Comparison of ENCODE assay signal across 8 cellular contexts in the genomic region with DNA sequence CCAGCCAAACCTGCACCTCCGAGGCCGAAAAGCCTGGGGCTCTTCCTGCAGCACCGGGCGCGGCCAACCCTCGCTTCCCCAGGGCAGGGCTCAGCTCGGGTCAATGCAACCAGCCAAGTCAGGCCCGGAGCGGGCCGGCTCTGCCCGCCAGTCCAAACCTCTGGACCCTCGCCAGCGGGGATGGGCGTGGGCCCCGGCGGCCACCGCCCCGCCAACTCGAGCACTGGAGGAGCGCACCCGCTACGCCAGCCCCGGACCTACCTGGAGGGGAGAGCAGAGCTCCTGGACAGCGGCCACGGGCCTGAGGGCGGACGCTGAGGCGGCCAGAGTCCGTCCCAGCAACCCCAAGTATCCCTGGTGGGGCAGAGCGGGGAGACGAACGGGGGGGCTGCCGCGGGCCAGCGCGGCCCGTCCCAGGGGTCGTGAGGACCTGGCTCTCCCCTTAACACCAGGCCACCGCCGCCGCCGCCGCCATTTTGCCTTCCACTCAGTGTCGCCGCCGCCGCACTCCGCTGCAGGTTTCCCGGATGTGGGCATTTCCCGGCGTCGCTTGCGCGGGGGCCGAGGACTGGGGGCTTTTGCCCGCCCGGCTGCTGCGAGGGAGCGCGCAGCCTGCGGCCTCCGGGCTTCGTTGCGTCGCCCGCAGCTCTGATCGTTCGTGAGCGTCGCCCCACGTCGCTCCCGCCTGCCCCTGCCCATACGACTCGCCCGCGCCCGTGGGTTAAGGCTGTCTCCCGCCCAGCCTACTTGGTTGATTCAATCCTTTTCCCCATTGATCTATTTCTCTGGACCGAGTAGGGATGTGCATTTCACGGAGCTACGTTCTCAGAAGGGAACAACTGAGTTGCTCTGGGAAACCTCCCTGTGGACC. TPM values are rescaled to one million over a fixed set of nuclear protein-coding genes. Genes with fewer than 3 reads are reported as not detected.
DNase-seq lines count a peak whose midpoint lies in the region; TF ChIP-seq lines count a peak whose summit lies in the region.

A gene (minus strand): TSS at position 514 of the 871 bp plus-strand sequence. CDS start 15,975 bp downstream, outside the sequence.

- H3K27me3 ChIP-seq in MM.1S (replicated peaks; ENCODE audit: insufficient read depth, low read length) (no peaks in the 10 kb centered on the region), neural progenitor cell (no peaks in the 10 kb centered on the region)

- peaks cover 18% of the 10 kb centered on the region for H3K4me1 Mint-ChIP-seq in neural progenitor cell

- H3K4me2 ChIP-seq in MM.1S (ENCODE audit: low read depth, low read length) (peak within 1 kb of the TSS; percentile 93), neural progenitor cell (peak within 1 kb of the TSS; percentile 90)

- no peaks in the 10 kb centered on the region for H3K36me3 ChIP-seq in MM.1S (replicated peaks; ENCODE audit: insufficient read depth, low read length)
- H3K36me3 ChIP-seq in neural progenitor cell = no peaks in the 10 kb centered on the region

- TF ChIP-seq CTCF in MM.1S (IDR thresholded peaks at IDR 0.05; ENCODE audit: low read length) (no peak), foreskin fibroblast (IDR thresholded peaks at IDR 0.05; ENCODE audit: low read depth, low read length) (no peak), neural progenitor cell (IDR thresholded peaks at IDR 0.05) (no peak)

- DNase-seq in GDM1 (lab: John Stamatoyannopoulos, UW) (peak; percentile 79), HCEC 1CT (peak; percentile 82), MM.1S (peak; percentile 72), SIG-M5 treated with dmso at 0.1 percent for 504 hours (lab: John Stamatoyannopoulos, UW; ENCODE audit: unreplicated experiment) (peak; percentile 72), activated gamma-delta T cell treated with Interleukin-2 at 50 U/mL for 16 hours (peak; percentile 89), foreskin fibroblast (peak; percentile 78 to 94), neural progenitor cell (ENCODE audit: low spot score) (peak; percentile 92), stromal cell of bone marrow (ENCODE audit: low read depth) (peak; percentile 58)

- peak within 1 kb of the TSS; percentile 99 for H3K27ac Mint-ChIP-seq in neural progenitor cell

- H3F3A ChIP-seq in MM.1S (ENCODE audit: insufficient read depth, low read length) = 0 out of 2 replicates have a peak, but pooled peaks cover 2% of the 10 kb centered on the region
- H3F3A ChIP-seq in neural progenitor cell (ENCODE audit: low read depth) = peaks cover 17% of the 10 kb centered on the region

- H3K4me1 ChIP-seq in MM.1S (ENCODE audit: low read length) (no peaks in the 10 kb centered on the region), neural progenitor cell (peaks cover 18% of the 10 kb centered on the region)

- no peaks in the 10 kb centered on the region for H3K9me2 ChIP-seq in MM.1S (replicated peaks; ENCODE audit: insufficient read depth, low read length)

- H3K9ac ChIP-seq in MM.1S (ENCODE audit: low read length) = peak within 1 kb of the TSS; percentile 90
- peak within 1 kb of the TSS; percentile 97 for H3K9ac ChIP-seq in neural progenitor cell

- H3K27ac ChIP-seq in MM.1S (ENCODE audit: low read length) (peak within 1 kb of the TSS; percentile 69; the same call in 1 of the 2 replicates), neural progenitor cell (peak within 1 kb of the TSS; percentile 98)

- peaks cover 48% of the 10 kb centered on the region for H3K79me2 ChIP-seq in MM.1S (ENCODE audit: low read length)
- H3K79me2 ChIP-seq in neural progenitor cell (ENCODE audit: low read depth) = peaks cover 59% of the 10 kb centered on the region

- H3K36me3 Mint-ChIP-seq in neural progenitor cell = peaks cover 9% of the 10 kb centered on the region

- H4K20me1 ChIP-seq in MM.1S (ENCODE audit: insufficient read depth, low read length) (no peaks in the 10 kb centered on the region), neural progenitor cell (ENCODE audit: low read depth) (peaks cover 7% of the 10 kb centered on the region)

- H2AFZ ChIP-seq in MM.1S (ENCODE audit: low read length) (peak within 1 kb of the TSS; percentile 87), neural progenitor cell (replicated peaks) (peak within 1 kb of the TSS; percentile 87)

- H3K9me3 ChIP-seq in MM.1S (replicated peaks; ENCODE audit: insufficient read depth, low read length) (no peaks in the 10 kb centered on the region), neural progenitor cell (ENCODE audit: low read depth) (no peaks in the 10 kb centered on the region)

- H3K4me3 Mint-ChIP-seq in neural progenitor cell = peak within 1 kb of the TSS; percentile 90

- H3K27me3 Mint-ChIP-seq in neural progenitor cell (ENCODE audit: insufficient read depth, low read depth) = peaks cover 9% of the 10 kb centered on the region

- H3K4me3 ChIP-seq in MM.1S (ENCODE audit: low read length) (peak within 1 kb of the TSS; percentile 79), foreskin fibroblast (ENCODE audit: low read depth in 1 of 2, low read length in 2 of 2) (peak within 1 kb of the TSS; percentile 66 to 79), neural progenitor cell (peak within 1 kb of the TSS; percentile 70)

- no peaks in the 10 kb centered on the region for H3K9me3 Mint-ChIP-seq in neural progenitor cell

RNA-seq across cellular contexts. Expression of the gene that starts here (rescaled TPM):
- 21.1 and 28.0 TPM in 2 replicates for total RNA-seq in neural progenitor cell (ENCODE audit: low replicate concordance)

Comparison
In these comparisons a context has a peak if more than half of its experiments do, and no peak if none do; other contexts are left out.
1. Peak in every context shown above with its lines: DNase-seq, H3K4me3 ChIP-seq and H3K27ac ChIP-seq.